ENCODE assay signal across 22 cellular contexts in genomic region chr17:78239489-78239931, GRCh38. TPM values are rescaled to one million over a fixed set of nuclear protein-coding genes. Genes with fewer than 3 reads are reported as not detected.
DNase-seq lines count a peak whose midpoint lies in the region; ATAC-seq and TF ChIP-seq lines count a peak whose summit lies in the region.
"Had no signal": no experiment of that assay in that cellular context is flagged by ENCODE, and none has a peak within 500 bp of the region (broad histone marks: within the 10 kb centered on the region; RNA-seq: fewer than 3 reads in every experiment).

No MANE protein-coding gene starts in this region.

- no peak overlapping the region for H3K4me3 Mint-ChIP-seq in H9
- H3K4me3 Mint-ChIP-seq: activated naive CD8-positive, alpha-beta T cell treated with anti-CD3 and anti-CD28 coated beads for 36 hours; brain; HFFc6; T-helper 17 cell had no signal

- H3K4ac ChIP-seq in H9 (ENCODE audit: low read depth, low read length) (no peak overlapping the region), neuronal stem cell (ENCODE audit: low read length) (no peak overlapping the region)

- H4K20me1 ChIP-seq in H9 (ENCODE audit: control insufficient read depth, insufficient read depth, insufficient read length): no peaks in the 10 kb centered on the region

- H3K18ac ChIP-seq in H9 (ENCODE audit: insufficient read length, low read depth, low read length) (no peak overlapping the region), neuronal stem cell (ENCODE audit: low read length) (no peak overlapping the region)

- H2BK12ac ChIP-seq in H9 (ENCODE audit: insufficient read length, low read depth, low read length) (no peak overlapping the region), neuronal stem cell (ENCODE audit: low read length) (no peak overlapping the region)

- no peak overlapping the region for H2BK5ac ChIP-seq in H9 (ENCODE audit: insufficient read length, low read length)
- H2BK5ac ChIP-seq in neuronal stem cell (ENCODE audit: low read length): peak overlapping the region; percentile 75

- H2AFZ ChIP-seq in H9 (ENCODE audit: low read length) (no peak overlapping the region), neuronal stem cell (ENCODE audit: low read length) (no peak overlapping the region)

- no peak overlapping the region for H2BK15ac ChIP-seq in H9 (ENCODE audit: low read depth, low read length)
- no peak overlapping the region for H2BK15ac ChIP-seq in neuronal stem cell (ENCODE audit: low read length)

- no peaks in the 10 kb centered on the region for H3K23me2 ChIP-seq in H9 (ENCODE audit: insufficient read length, low read depth, low read length, poor library complexity, severe bottlenecking)

- H4K91ac ChIP-seq in H9 (ENCODE audit: insufficient read length, low read depth, low read length): no peak overlapping the region
- H4K91ac ChIP-seq in neuronal stem cell (ENCODE audit: low read depth, low read length, poor library complexity): peak overlapping the region; percentile 85

- H3K9me3 Mint-ChIP-seq in H9: peaks cover 0 to 2% of the 10 kb centered on the region in 2 experiments; a peak in 1 of 5 replicates
- H3K9me3 Mint-ChIP-seq: activated naive CD8-positive, alpha-beta T cell treated with anti-CD3 and anti-CD28 coated beads for 36 hours; HFFc6 had no signal

- no peak overlapping the region for H3K23ac ChIP-seq in H9 (ENCODE audit: insufficient read length, low read depth, low read length)
- no peak overlapping the region for H3K23ac ChIP-seq in neuronal stem cell (ENCODE audit: low read depth, low read length, poor library complexity)

- H3K79me1 ChIP-seq in H9 (ENCODE audit: insufficient read depth, low read depth, low read length, poor library complexity, severe bottlenecking): no peaks in the 10 kb centered on the region
- peaks cover 2% of the 10 kb centered on the region for H3K79me1 ChIP-seq in neuronal stem cell (ENCODE audit: low read depth, low read length)

- H3K4me2 ChIP-seq in H9 (ENCODE audit: insufficient read depth, insufficient read length, low read length) (no peak overlapping the region), neuronal stem cell (ENCODE audit: insufficient read depth, low read length, poor library complexity, severe bottlenecking) (no peak overlapping the region)
- H3K4me2 ChIP-seq: KMS-11 had no signal

- no peak for ATAC-seq in HG03175 (IDR thresholded peaks at IDR 0.05; ENCODE audit: unreplicated experiment)
- ATAC-seq: Right ventricle myocardium inferior, T-helper 17 cell had no signal

- H3T11ph ChIP-seq in H9 (ENCODE audit: low read length): no peak overlapping the region

- H4K5ac ChIP-seq in H9 (ENCODE audit: insufficient read length, low read depth, low read length): no peak overlapping the region

- H3K79me2 ChIP-seq in H9 (ENCODE audit: insufficient read depth, low read length): no peaks in the 10 kb centered on the region

- no peaks in the 10 kb centered on the region; a peak in 1 of 7 replicates for H3K36me3 Mint-ChIP-seq in H9 (ENCODE audit: insufficient read depth in 1 of 3, low read depth in 3 of 3)
- H3K36me3 Mint-ChIP-seq: activated naive CD8-positive, alpha-beta T cell treated with anti-CD3 and anti-CD28 coated beads for 36 hours; brain had no signal

- H3K9me3 ChIP-seq in H9 (ENCODE audit: control insufficient read depth, low read depth, low read length): no peaks in the 10 kb centered on the region
- no peaks in the 10 kb centered on the region for H3K9me3 ChIP-seq in neuronal stem cell (replicated peaks in 1 of 2; ENCODE audit: control insufficient read depth in 2 of 2, insufficient read depth in 1 of 2, low read depth in 1 of 2, low read length in 2 of 2)

- H3K4me3 ChIP-seq in neuronal stem cell (ENCODE audit: low read length in 2 of 2): no peak overlapping the region
- H3K4me3 ChIP-seq: lung had no signal

- no peak overlapping the region for H2BK20ac ChIP-seq in H9 (ENCODE audit: low read depth, low read length, poor library complexity, severe bottlenecking)

- H3K27me3 ChIP-seq in H9 (ENCODE audit: insufficient read depth, low read length): no peaks in the 10 kb centered on the region
- H3K27me3 ChIP-seq in neuronal stem cell (ENCODE audit: control insufficient read depth in 3 of 3, insufficient read depth in 3 of 3, low read depth in 1 of 3, low read length in 3 of 3): peaks cover 0 to 16% (median 0%) of the 10 kb centered on the region in 3 experiments

- H3K9ac ChIP-seq in H9 (ENCODE audit: extremely low read depth, insufficient read length, low read length) (no peak overlapping the region), neuronal stem cell (ENCODE audit: low read depth, low read length, poor library complexity) (no peak overlapping the region)
- H3K9ac ChIP-seq: KMS-11 had no signal

- no peak overlapping the region for H2AK5ac ChIP-seq in H9 (ENCODE audit: insufficient read length, low read length)
- H2AK5ac ChIP-seq in neuronal stem cell (ENCODE audit: low read depth, low read length): peak overlapping the region; percentile 70

- no CpG with 5 or more reads among the region's 9 CpGs for WGBS in H9 (ENCODE audit: extremely low coverage, insufficient read length, low lambda C conversion rate)
- WGBS in neuronal stem cell (ENCODE audit: extremely low coverage in 2 of 2, insufficient read length in 2 of 2, insufficient replicate concordance in 1 of 2), 2 donors: no CpG with 5 or more reads among the region's 9 CpGs

- H3K36me3 ChIP-seq in neuronal stem cell (replicated peaks in 1 of 2; ENCODE audit: control insufficient read depth in 2 of 2, insufficient read depth in 2 of 2, low read length in 2 of 2): no peaks in the 10 kb centered on the region

- H3K27ac Mint-ChIP-seq in H9: no peak overlapping the region
- H3K27ac Mint-ChIP-seq: activated naive CD8-positive, alpha-beta T cell treated with anti-CD3 and anti-CD28 coated beads for 36 hours; brain; HFFc6; T-helper 17 cell had no signal

- peak; percentile 38 for DNase-seq in H9
- peak; percentile 73 for DNase-seq in NOMO-1 treated with DMSO at 0.1 percent for 48 hours (lab: John Stamatoyannopoulos, UW; ENCODE audit: unreplicated experiment)
- DNase-seq in caudate nucleus (lab: John Stamatoyannopoulos, UW): no peak
- no peak for DNase-seq in neuronal stem cell (ENCODE audit: low spot score)
- no peak for DNase-seq in DMS79 treated with DMSO at 0.1 percent for 48 hours (lab: John Stamatoyannopoulos, UW)
- no peak for DNase-seq in iPS-NIHi7 (ENCODE audit: extremely low spot score)
- DNase-seq in SW 1271 (lab: John Stamatoyannopoulos, UW): no peak
- DNase-seq: activated CD8-positive, alpha-beta memory T cell treated with anti-CD3 and anti-CD28 coated beads for 24 hours; activated naive CD8-positive, alpha-beta T cell treated with anti-CD3 and anti-CD28 coated beads for 36 hours; COR-L47; cortex of kidney; EL; HFFc6; stimulated activated CD4-positive, alpha-beta T cell treated with anti-CD3 and anti-CD28 coated beads, Interleukin-2, amount 100 ng/mL, for 48 hours; T-helper 17 cell had no signal

- H4K8ac ChIP-seq in H9 (replicated peaks; ENCODE audit: insufficient read length, low read depth, low read length) (no peak overlapping the region), neuronal stem cell (ENCODE audit: low read depth, low read length) (no peak overlapping the region)

- H2BK120ac ChIP-seq in H9 (ENCODE audit: low read depth, low read length, poor library complexity, severe bottlenecking): no peak overlapping the region
- no peak overlapping the region for H2BK120ac ChIP-seq in neuronal stem cell (ENCODE audit: low read depth, low read length)

- H3K27me3 Mint-ChIP-seq in H9 (ENCODE audit: low read depth): peaks cover 2% of the 10 kb centered on the region; the same call in 1 of the 2 replicates
- H3K27me3 Mint-ChIP-seq: activated naive CD8-positive, alpha-beta T cell treated with anti-CD3 and anti-CD28 coated beads for 36 hours; T-helper 17 cell had no signal

- H3K4me1 ChIP-seq in H9 (ENCODE audit: insufficient read depth, low read length) (no peaks in the 10 kb centered on the region), neuronal stem cell (ENCODE audit: control insufficient read depth in 2 of 2, insufficient read depth in 1 of 2, low read depth in 1 of 2, low read length in 2 of 2) (peaks cover 3 to 7% of the 10 kb centered on the region in 2 donors)

- no peak overlapping the region for H3K56ac ChIP-seq in H9 (ENCODE audit: insufficient read length, low read depth, low read length)

- H3K27ac ChIP-seq in H9 (ENCODE audit: insufficient read length, low read depth, low read length) (no peak overlapping the region), caudate nucleus (ENCODE audit: low read depth, low read length) (peak overlapping the region; percentile 100), neuronal stem cell (replicated peaks; ENCODE audit: low read length) (no peak overlapping the region)
- H3K27ac ChIP-seq: KMS-11 had no signal

- H3K4me1 Mint-ChIP-seq in H9: peaks cover 2 to 15% of the 10 kb centered on the region in 2 experiments

- no peak for TF ChIP-seq CTCF in H9 (conservative IDR thresholded peaks at IDR 0.05)

- no peak overlapping the region for H3K14ac ChIP-seq in H9 (ENCODE audit: insufficient read depth, low read length)
- no peak overlapping the region for H3K14ac ChIP-seq in neuronal stem cell (ENCODE audit: low read length)

RNA-seq across cellular contexts. Expression of gene TMEM235, which starts 8.1 kb away (rescaled TPM):
- total RNA-seq in H9 (2021): 0.13 and 0.28 TPM in 2 replicates
- not detected for polyA plus RNA-seq in neuronal stem cell (2013, experiment 1 of 2)
- polyA plus RNA-seq in neuronal stem cell (2013, experiment 2 of 2): not detected
- total RNA-seq: activated naive CD8-positive, alpha-beta T cell treated with anti-CD3 and anti-CD28 coated beads for 36 hours; epithelial cell of proximal tubule; HFFc6; Right ventricle myocardium inferior; subcutaneous adipose tissue; T-helper 17 cell had no signal

RNA-seq across cellular contexts. Expression of gene BIRC5, which starts 25.5 kb away (rescaled TPM):
- 97.8 and 104 TPM in 2 replicates for total RNA-seq in H9 (2021)
- 118 TPM for polyA plus RNA-seq in neuronal stem cell (2013, experiment 1 of 2)
- polyA plus RNA-seq in neuronal stem cell (2013, experiment 2 of 2): 125 TPM

RNA-seq across cellular contexts. Expression of gene AFMID, which starts 52.3 kb away (rescaled TPM):
- total RNA-seq in H9 (2021): 54.7 and 64.1 TPM in 2 replicates
- polyA plus RNA-seq in neuronal stem cell (2013, experiment 1 of 2): 50.8 TPM
- polyA plus RNA-seq in neuronal stem cell (2013, experiment 2 of 2): 52.7 TPM

RNA-seq across cellular contexts. Expression of gene TK1, which starts 52.7 kb away (rescaled TPM):
- total RNA-seq in H9 (2021): 95.8 and 98.7 TPM in 2 replicates
- 38.3 TPM for polyA plus RNA-seq in neuronal stem cell (2013, experiment 1 of 2)
- 37.7 TPM for polyA plus RNA-seq in neuronal stem cell (2013, experiment 2 of 2)

Comparison
In these comparisons a context has a peak if more than half of its experiments do, and no peak if none do; other contexts are left out.
1. DNase-seq: peak in H9 (single experiment) and NOMO-1 treated with DMSO at 0.1 percent for 48 hours (single experiment); none in caudate nucleus (0 of 61), neuronal stem cell (single experiment), DMS79 treated with DMSO at 0.1 percent for 48 hours (single experiment), iPS-NIHi7 (single experiment) and SW 1271 (0 of 2).